Comparison of ENCODE assay signal across 9 cellular contexts in genomic region chr3:105862217-105862616, GRCh38. TPM values are rescaled to one million over a fixed set of nuclear protein-coding genes. Genes with fewer than 3 reads are reported as not detected.
DNase-seq lines count a peak whose midpoint lies in the region; ATAC-seq and TF ChIP-seq lines count a peak whose summit lies in the region.
"Had no signal": no experiment of that assay in that cellular context is flagged by ENCODE, and none has a peak within 500 bp of the region (broad histone marks: within the 10 kb centered on the region; RNA-seq: fewer than 3 reads in every experiment).

No MANE protein-coding gene starts in this region.

- H3K4me3 ChIP-seq in trophoblast cell (ENCODE audit: low read depth, low read length) (no peak overlapping the region), foreskin fibroblast (ENCODE audit: low read depth in 1 of 2, low read length in 2 of 2) (no peak overlapping the region)

- in situ Hi-C loops in GM13977 (cut with MboI; ENCODE audit: low pct_unique_long_range_greater_than_20kb, low sequenced_read_pairs, unreplicated experiment): loop anchor here (25.0 kb wide), 1 partner anchor 750 kb away; no protein-coding TSS in a partner anchor

- H3K9me3 ChIP-seq in trophoblast cell (ENCODE audit: insufficient read depth, low read depth, low read length): no peaks in the 10 kb centered on the region

- H3K9ac ChIP-seq in trophoblast cell (ENCODE audit: low read length): no peak overlapping the region

- no peaks in the 10 kb centered on the region for H3K9me3 Mint-ChIP-seq in activated naive CD8-positive, alpha-beta T cell treated with anti-CD3 and anti-CD28 coated beads, Interleukin-2, amount 50 U/mL, for 24 hours

- peaks cover 0 to under 1% of the 10 kb centered on the region in 2 experiments for H3K4me1 ChIP-seq in trophoblast cell (ENCODE audit: control insufficient read depth in 1 of 2, insufficient read depth in 2 of 2, low read length in 2 of 2)

- H4K12ac ChIP-seq in trophoblast cell (ENCODE audit: low read depth, low read length): no peak overlapping the region

- ATAC-seq in GM21390 (IDR thresholded peaks at IDR 0.05; ENCODE audit: unreplicated experiment) (peak; percentile 58), HG03135 (IDR thresholded peaks at IDR 0.05; ENCODE audit: unreplicated experiment) (peak; percentile 68)
- peak; percentile 54 for ATAC-seq in activated naive CD8-positive, alpha-beta T cell treated with anti-CD3 and anti-CD28 coated beads, Interleukin-2, amount 50 U/mL, for 24 hours

- WGBS in trophoblast cell (ENCODE audit: extremely low coverage, insufficient coverage, insufficient read length): no CpG with 5 or more reads among the region's 3 CpGs

- peaks cover under 1% of the 10 kb centered on the region for H3K79me2 ChIP-seq in trophoblast cell (ENCODE audit: control insufficient read depth, insufficient read depth, low read length, poor library complexity)

- H2AK5ac ChIP-seq in trophoblast cell (ENCODE audit: low read length): no peak overlapping the region

- TF ChIP-seq CTCF in GM13977 (IDR thresholded peaks at IDR 0.05; ENCODE audit: extremely low read depth, insufficient read depth, missing control alignments) (no peak), foreskin fibroblast (IDR thresholded peaks at IDR 0.05; ENCODE audit: low read depth, low read length) (no peak)

- peaks cover 0 to 2% of the 10 kb centered on the region in 2 experiments for H3K36me3 ChIP-seq in trophoblast cell (ENCODE audit: control insufficient read depth in 1 of 2, insufficient read depth in 2 of 2, low read length in 2 of 2)

- H3K4me2 ChIP-seq in trophoblast cell (ENCODE audit: low read length): no peak overlapping the region

- peak; percentile 61 for DNase-seq in GM13977 (ENCODE audit: low spot score)
- DNase-seq in activated naive CD8-positive, alpha-beta T cell treated with anti-CD3 and anti-CD28 coated beads, Interleukin-2, amount 50 U/mL, for 24 hours: no peak
- no peak for DNase-seq in NCI-H187 (lab: John Stamatoyannopoulos, UW)
- DNase-seq in trophoblast cell: no peak
- no peak for DNase-seq in mucosa of gallbladder (ENCODE audit: low spot score)
- DNase-seq in foreskin fibroblast: no peak
- DNase-seq: NCI-H510A treated with DMSO at 0.1 percent for 48 hours had no signal

- H3K4me3 Mint-ChIP-seq in activated naive CD8-positive, alpha-beta T cell treated with anti-CD3 and anti-CD28 coated beads, Interleukin-2, amount 50 U/mL, for 24 hours: no peak overlapping the region

- H3K27me3 ChIP-seq in trophoblast cell (ENCODE audit: insufficient read depth, low read length): no peaks in the 10 kb centered on the region

- no peak overlapping the region for H3K27ac ChIP-seq in trophoblast cell (ENCODE audit: low read depth, low read length)

- no peak overlapping the region for H3K4ac ChIP-seq in trophoblast cell (ENCODE audit: low read depth, low read length)

- H4K8ac ChIP-seq in trophoblast cell (ENCODE audit: low read depth, low read length): no peak overlapping the region

- no peak overlapping the region for H2BK5ac ChIP-seq in trophoblast cell (ENCODE audit: low read depth, low read length, poor library complexity)

- no peaks in the 10 kb centered on the region for H3K27me3 Mint-ChIP-seq in activated naive CD8-positive, alpha-beta T cell treated with anti-CD3 and anti-CD28 coated beads, Interleukin-2, amount 50 U/mL, for 24 hours

- H3K79me1 ChIP-seq in trophoblast cell (ENCODE audit: low read length): peaks cover under 1% of the 10 kb centered on the region

- H3K27ac Mint-ChIP-seq in activated naive CD8-positive, alpha-beta T cell treated with anti-CD3 and anti-CD28 coated beads, Interleukin-2, amount 50 U/mL, for 24 hours: no peak overlapping the region

- H3K23ac ChIP-seq in trophoblast cell (ENCODE audit: low read length): no peak overlapping the region

- no peak overlapping the region for H3K18ac ChIP-seq in trophoblast cell (ENCODE audit: low read length)

- no peak overlapping the region for H2BK120ac ChIP-seq in trophoblast cell (ENCODE audit: insufficient read depth, low read length, poor library complexity)

- peaks cover 64% of the 10 kb centered on the region for H3K36me3 Mint-ChIP-seq in activated naive CD8-positive, alpha-beta T cell treated with anti-CD3 and anti-CD28 coated beads, Interleukin-2, amount 50 U/mL, for 24 hours (ENCODE audit: low read depth)

- no peak overlapping the region for H3K14ac ChIP-seq in trophoblast cell (ENCODE audit: low read length)

- peaks cover 56% of the 10 kb centered on the region for H3K4me1 Mint-ChIP-seq in activated naive CD8-positive, alpha-beta T cell treated with anti-CD3 and anti-CD28 coated beads, Interleukin-2, amount 50 U/mL, for 24 hours

- no peak overlapping the region for H2AFZ ChIP-seq in trophoblast cell (ENCODE audit: insufficient read depth, low read length, poor library complexity)

- H4K91ac ChIP-seq in trophoblast cell (ENCODE audit: low read depth, low read length): no peak overlapping the region

- no peak overlapping the region for H2BK12ac ChIP-seq in trophoblast cell (ENCODE audit: low read length)

RNA-seq across cellular contexts. Expression of gene CBLB, which starts 6.6 kb away (rescaled TPM):
- 244 and 249 TPM in 2 replicates for polyA plus RNA-seq in trophoblast cell (2013)
- total RNA-seq in mucosa of gallbladder: 33.6 TPM
